ENCODE assay signal across 8 cellular contexts in the genomic region with DNA sequence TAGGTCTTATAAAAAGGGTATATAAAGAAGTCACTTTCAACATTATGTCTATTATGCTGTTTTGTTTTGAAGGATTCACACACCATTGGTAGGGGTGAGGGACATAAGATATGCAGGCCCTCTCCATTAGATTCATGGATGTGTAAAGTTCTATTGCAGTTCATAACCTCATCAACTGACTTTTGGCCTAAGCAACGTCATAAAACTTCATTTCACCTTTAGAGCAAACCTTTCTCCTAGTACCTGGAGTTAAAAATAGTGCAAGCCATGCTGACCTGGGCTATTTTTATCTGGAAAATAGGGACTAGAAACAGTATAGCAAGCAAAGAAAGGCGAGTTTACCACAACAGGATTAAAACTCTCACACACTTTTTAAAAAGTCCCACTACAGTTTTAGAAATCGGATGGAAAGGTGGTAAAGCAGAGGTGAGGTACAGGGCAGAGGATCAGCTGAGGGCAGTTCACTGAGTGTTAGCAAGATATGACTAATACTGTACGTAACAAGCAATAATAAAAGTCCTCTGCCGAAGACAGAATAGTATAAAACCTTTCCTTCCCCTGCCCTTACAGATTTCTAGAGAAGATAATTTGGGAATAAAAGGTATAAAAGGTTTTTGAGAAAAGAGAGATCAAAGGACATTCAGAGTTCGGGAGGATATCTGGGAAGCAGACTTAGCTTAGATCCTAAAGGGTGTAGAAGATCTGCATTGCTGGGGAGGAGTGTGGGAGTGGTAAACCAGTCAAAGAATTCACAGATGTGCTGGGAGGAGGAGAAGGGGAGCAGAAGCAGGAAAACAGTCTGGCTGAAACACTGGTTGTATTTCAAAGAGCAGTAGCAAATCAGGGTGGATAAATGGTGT.
DNase-seq lines count a peak whose midpoint lies in the region; ATAC-seq lines count a peak whose summit lies in the region.

No MANE protein-coding gene starts in this region.

- H3K27ac ChIP-seq in muscle layer of duodenum (ENCODE audit: low read length): peak overlapping the region; percentile 52

- H3K36me3 Mint-ChIP-seq in central memory CD8-positive, alpha-beta T cell (ENCODE audit: insufficient read depth): peaks cover 8% of the 10 kb centered on the region

- ATAC-seq in HG02938 (IDR thresholded peaks at IDR 0.05; ENCODE audit: unreplicated experiment) (peak; percentile 58), GM19395 (IDR thresholded peaks at IDR 0.05; ENCODE audit: unreplicated experiment) (no peak), HG02970 (IDR thresholded peaks at IDR 0.05; ENCODE audit: low FRiP score, unreplicated experiment) (no peak)
- no peak for ATAC-seq in central memory CD8-positive, alpha-beta T cell (replicated peaks; ENCODE audit: extremely low read depth, poor library complexity, severe bottlenecking)

- H3K4me3 Mint-ChIP-seq in central memory CD8-positive, alpha-beta T cell: peak overlapping the region; percentile 9

- H3K9me3 ChIP-seq in muscle layer of duodenum (ENCODE audit: control insufficient read depth in 1 of 2, low read length in 2 of 2): no peaks in the 10 kb centered on the region

- peaks cover 5 to 34% of the 10 kb centered on the region in 2 donors for H3K4me1 ChIP-seq in muscle layer of duodenum (ENCODE audit: control insufficient read depth in 1 of 2, insufficient read depth in 2 of 2, low read length in 2 of 2)

- no peaks in the 10 kb centered on the region for H3K27me3 ChIP-seq in muscle layer of duodenum (ENCODE audit: low read depth, low read length)

- no peaks in the 10 kb centered on the region for H3K27me3 Mint-ChIP-seq in central memory CD8-positive, alpha-beta T cell

- peaks cover 8% of the 10 kb centered on the region for H3K4me1 Mint-ChIP-seq in central memory CD8-positive, alpha-beta T cell

- H3K36me3 ChIP-seq in muscle layer of duodenum (ENCODE audit: control insufficient read depth in 1 of 2, insufficient read depth in 2 of 2, low read length in 2 of 2): no peaks in the 10 kb centered on the region

- no peak overlapping the region for H3K27ac Mint-ChIP-seq in central memory CD8-positive, alpha-beta T cell (ENCODE audit: low read depth)

- peak; percentile 54 for DNase-seq in GM03348 (ENCODE audit: low spot score)
- DNase-seq in central memory CD8-positive, alpha-beta T cell (ENCODE audit: low spot score in 2 of 2): no peak
- no peak for DNase-seq in hippocampal formation (lab: John Stamatoyannopoulos, UW)
- DNase-seq in anterior cingulate cortex (lab: John Stamatoyannopoulos, UW): no peak

- H3K9me3 Mint-ChIP-seq in central memory CD8-positive, alpha-beta T cell: no peaks in the 10 kb centered on the region

- H3K4me3 ChIP-seq in muscle layer of duodenum (ENCODE audit: low read depth in 1 of 2, low read length in 2 of 2): no peak overlapping the region
